8 cellular contexts compared by ENCODE assay signal in genomic region chr17:21043296-21044232, GRCh38. TPM values are rescaled to one million over a fixed set of nuclear protein-coding genes. Genes with fewer than 3 reads are reported as not detected.
DNase-seq lines count a peak whose midpoint lies in the region; ATAC-seq and FAIRE-seq lines count a peak whose summit lies in the region.

No MANE protein-coding gene starts in this region.

- DNase-seq in C1 segment of cervical spinal cord (lab: John Stamatoyannopoulos, UW) = peak; percentile 88 to 100 (median 99)
- peak; percentile 64 for DNase-seq in GM19239 (ENCODE audit: insufficient read length, low spot score)
- peak; percentile 90 for DNase-seq in NCI-H526 treated with DMSO at 0.1 percent for 48 hours (lab: John Stamatoyannopoulos, UW)
- DNase-seq in activated CD4-positive, alpha-beta memory T cell treated with anti-CD3 and anti-CD28 coated beads for 36 hours = peak; percentile 98
- DNase-seq in effector memory CD8-positive, alpha-beta T cell = peak; percentile 93 to 94 (median 93)
- peak; percentile 97 for DNase-seq in middle frontal gyrus (ENCODE audit: extremely low spot score, low spot score)
- peak; percentile 86 to 90 for DNase-seq in stimulated activated CD8-positive, alpha-beta memory T cell treated with anti-CD3 and anti-CD28 coated beads, Interleukin-4, amount 100 ng/mL, for 1 hour (ENCODE audit: low read depth in 2 of 2, low spot score in 1 of 2)

- intact Hi-C loops in activated CD4-positive, alpha-beta memory T cell treated with anti-CD3 and anti-CD28 coated beads for 36 hours (cut with micrococcal nuclease) = loop anchor here (1.0 to 5.0 kb wide), 6 partner anchors 9 to 414 kb away; partner anchors contain the start of gene TMEM11

- POLR2A ChIA-PET in activated CD4-positive, alpha-beta memory T cell treated with anti-CD3 and anti-CD28 coated beads for 36 hours (lab: Charles Lee) = interaction anchor here (0.8 to 3.6 kb wide), 12 partner anchors 9 to 244 kb away, joined by 3 to 26 read pairs (median 4); partner anchors contain the start of gene TMEM11

- peaks cover 24% of the 10 kb centered on the region for H3K4me1 Mint-ChIP-seq in activated CD4-positive, alpha-beta memory T cell treated with anti-CD3 and anti-CD28 coated beads for 36 hours (ENCODE audit: low read depth)
- peaks cover 15 to 16% of the 10 kb centered on the region in 2 donors for H3K4me1 Mint-ChIP-seq in effector memory CD8-positive, alpha-beta T cell (ENCODE audit: low read depth in 2 of 2)

- CTCF ChIA-PET in activated CD4-positive, alpha-beta memory T cell treated with anti-CD3 and anti-CD28 coated beads for 36 hours (lab: Charles Lee) = interaction anchor here (0.6 to 3.8 kb wide), 25 partner anchors 10 to 502 kb away, joined by 3 to 40 read pairs (median 4); partner anchors contain the start of gene DHRS7B

- peaks cover 8% of the 10 kb centered on the region for H3K36me3 Mint-ChIP-seq in activated CD4-positive, alpha-beta memory T cell treated with anti-CD3 and anti-CD28 coated beads for 36 hours
- peaks cover 25% of the 10 kb centered on the region for H3K36me3 Mint-ChIP-seq in effector memory CD8-positive, alpha-beta T cell (ENCODE audit: insufficient read depth)

- peak overlapping the region; percentile 90 for H3K27ac Mint-ChIP-seq in activated CD4-positive, alpha-beta memory T cell treated with anti-CD3 and anti-CD28 coated beads for 36 hours
- peak overlapping the region; percentile 91 to 96 for H3K27ac Mint-ChIP-seq in effector memory CD8-positive, alpha-beta T cell

- H3K4me3 Mint-ChIP-seq in activated CD4-positive, alpha-beta memory T cell treated with anti-CD3 and anti-CD28 coated beads for 36 hours = peak overlapping the region; percentile 78
- H3K4me3 Mint-ChIP-seq in effector memory CD8-positive, alpha-beta T cell = peak overlapping the region; percentile 96 to 99

- no peaks in the 10 kb centered on the region for H3K9me3 Mint-ChIP-seq in activated CD4-positive, alpha-beta memory T cell treated with anti-CD3 and anti-CD28 coated beads for 36 hours
- H3K9me3 Mint-ChIP-seq in effector memory CD8-positive, alpha-beta T cell = no peaks in the 10 kb centered on the region

- FAIRE-seq in GM19239 (lab: Jason Lieb, UNC) = peak; percentile 94

- no peaks in the 10 kb centered on the region for H3K27me3 Mint-ChIP-seq in activated CD4-positive, alpha-beta memory T cell treated with anti-CD3 and anti-CD28 coated beads for 36 hours
- H3K27me3 Mint-ChIP-seq in effector memory CD8-positive, alpha-beta T cell = peaks cover 0 to 1% of the 10 kb centered on the region in 2 donors

- peak; percentile 85 for ATAC-seq in HG03442 (IDR thresholded peaks at IDR 0.05; ENCODE audit: unreplicated experiment)
- peak; percentile 85 for ATAC-seq in effector memory CD8-positive, alpha-beta T cell (replicated peaks)

RNA-seq across cellular contexts. Expression of gene USP22, which starts 0.8 kb away (rescaled TPM):
- 100 to 1,000 TPM; 120 to 124 TPM for total RNA-seq in activated CD4-positive, alpha-beta memory T cell treated with anti-CD3 and anti-CD28 coated beads for 36 hours

Comparison
In these comparisons a context has a peak if more than half of its experiments do, and no peak if none do; other contexts are left out.
1. Peak in every context shown above with its lines: DNase-seq and ATAC-seq.